In genomic region chr17:65564793-65565192, GRCh38 we compare ENCODE assay signal across 1 cellular context.
TF ChIP-seq lines count a peak whose summit lies in the region.

No MANE protein-coding gene starts in this region.

TF ChIP-seq in SK-N-SH, 30 proteins besides CTCF, POLR2A, EP300 and RAD21 (continued from another document):
- no peak for TF ChIP-seq REST (IDR thresholded peaks at IDR 0.05; ENCODE audit: low read depth, low read length)
- no peak for TF ChIP-seq GATA2 (CRISPR knock-in tag; IDR thresholded peaks at IDR 0.05)
